In genomic region chr11:95925011-95925410, GRCh38 we compare ENCODE assay signal across 9 cellular contexts. TPM values are rescaled to one million over a fixed set of nuclear protein-coding genes. Genes with fewer than 3 reads are reported as not detected.
DNase-seq lines count a peak whose midpoint lies in the region; ATAC-seq and TF ChIP-seq lines count a peak whose summit lies in the region.
"Had no signal": no experiment of that assay in that cellular context is flagged by ENCODE, and none has a peak within 500 bp of the region (broad histone marks: within the 10 kb centered on the region; RNA-seq: fewer than 3 reads in every experiment).

No MANE protein-coding gene starts in this region.

- H3K4me1 Mint-ChIP-seq in osteocyte (ENCODE audit: unreplicated experiment) = peaks cover 26% of the 10 kb centered on the region

- H3K27ac Mint-ChIP-seq in osteocyte (ENCODE audit: unreplicated experiment) = peak overlapping the region; percentile 100

- no peaks in the 10 kb centered on the region for H3K36me3 ChIP-seq in ectodermal cell (ENCODE audit: control insufficient read depth, insufficient read depth, low read length)
- H3K36me3 ChIP-seq: neutrophil had no signal

- no peaks in the 10 kb centered on the region for H3K36me3 Mint-ChIP-seq in osteocyte (ENCODE audit: unreplicated experiment)

- peak; percentile 20 for DNase-seq in GM03348 (ENCODE audit: low spot score)
- peak; percentile 83 for DNase-seq in NCI-H226
- DNase-seq in osteocyte (ENCODE audit: extremely low spot score, unreplicated experiment) = no peak
- no peak for DNase-seq in T-helper 9 cell
- no peak for DNase-seq in middle frontal gyrus (ENCODE audit: extremely low spot score, low spot score)

- H3K9me3 Mint-ChIP-seq in osteocyte (ENCODE audit: unreplicated experiment) = no peaks in the 10 kb centered on the region

- no peak for TF ChIP-seq CTCF in osteocyte (IDR thresholded peaks at IDR 0.05)

- WGBS in ectodermal cell, 2 experiments = 74 to 80% methylated on average over 2 to 5 of the region's 5 CpGs

- peak overlapping the region; percentile 100 for H3K4me3 Mint-ChIP-seq in osteocyte (ENCODE audit: unreplicated experiment)

- H3K4me3 ChIP-seq in ectodermal cell (ENCODE audit: insufficient read depth, low read depth, low read length) = peak overlapping the region; percentile 93

- H3K27ac ChIP-seq in ectodermal cell (ENCODE audit: insufficient read depth, low read depth, low read length, poor library complexity, severe bottlenecking) = no peak overlapping the region
- H3K27ac ChIP-seq: neutrophil had no signal

- H3K27me3 Mint-ChIP-seq in osteocyte (ENCODE audit: unreplicated experiment) = no peaks in the 10 kb centered on the region

- ATAC-seq in GM18517 (IDR thresholded peaks at IDR 0.05; ENCODE audit: unreplicated experiment) = no peak
- no peak for ATAC-seq in HG03442 (IDR thresholded peaks at IDR 0.05; ENCODE audit: unreplicated experiment)

- H3K4me1 ChIP-seq in ectodermal cell (ENCODE audit: control insufficient read depth, insufficient read depth, low read length) = no peaks in the 10 kb centered on the region

- H3K27me3 ChIP-seq in ectodermal cell (ENCODE audit: control insufficient read depth, insufficient read depth, low read length, poor library complexity, severe bottlenecking) = no peaks in the 10 kb centered on the region

- no peaks in the 10 kb centered on the region for H3K9me3 ChIP-seq in ectodermal cell (ENCODE audit: control insufficient read depth, low read length)
- H3K9me3 ChIP-seq: neutrophil had no signal

RNA-seq across cellular contexts. Expression of gene MTMR2, which starts 1.1 kb away (rescaled TPM):
- polyA plus RNA-seq in ectodermal cell (2013, experiment 1 of 4) = 61.0 TPM
- 69.3 TPM for polyA plus RNA-seq in ectodermal cell (2013, experiment 2 of 4)
- polyA plus RNA-seq in ectodermal cell (2013, experiment 3 of 4) = 49.5 TPM
- polyA plus RNA-seq in ectodermal cell (2013, experiment 4 of 4) = 56.7 TPM
- total RNA-seq in osteocyte = 41.1 and 43.1 TPM in 2 replicates

Comparison
In these comparisons a context has a peak if more than half of its experiments do, and no peak if none do; other contexts are left out.
1. DNase-seq: peak in GM03348 (single experiment) and NCI-H226 (single experiment); none in osteocyte (single experiment), T-helper 9 cell (single experiment) and middle frontal gyrus (single experiment).